22 cellular contexts compared by ENCODE assay signal in the genomic region with DNA sequence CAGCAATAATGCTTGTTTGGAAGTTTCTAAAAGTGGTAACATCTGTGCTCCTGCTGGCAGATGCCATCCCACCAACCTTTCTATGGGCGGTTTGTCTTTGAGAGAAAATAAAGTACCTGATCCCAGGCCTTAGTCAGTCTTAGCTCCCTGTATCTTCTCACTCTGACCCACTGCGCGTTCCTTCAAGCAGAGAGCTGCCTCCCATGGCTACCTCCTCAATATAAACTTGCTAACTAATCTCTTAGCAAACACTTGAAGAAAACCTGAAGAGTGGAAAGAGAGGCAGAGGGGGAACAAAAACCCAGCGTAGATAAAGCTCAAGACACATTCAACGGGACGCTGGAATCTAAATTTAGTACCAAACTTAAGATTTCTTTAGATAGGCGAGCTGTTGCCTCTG. TPM values are rescaled to one million over a fixed set of nuclear protein-coding genes. Genes with fewer than 3 reads are reported as not detected.
DNase-seq lines count a peak whose midpoint lies in the region; ATAC-seq and TF ChIP-seq lines count a peak whose summit lies in the region.
"Had no signal": no experiment of that assay in that cellular context is flagged by ENCODE, and none has a peak within 500 bp of the region (broad histone marks: within the 10 kb centered on the region; RNA-seq: fewer than 3 reads in every experiment).

No MANE protein-coding gene starts in this region.

- peak overlapping the region; percentile 4 to 77 (median 55) for H3K4me3 Mint-ChIP-seq in immature natural killer cell
- H3K4me3 Mint-ChIP-seq: activated CD4-positive, alpha-beta T cell treated with anti-CD3 and anti-CD28 coated beads, Interleukin-2, amount 10 ng/mL, durations not matched to agents 24 days and 14 days; CD4-positive, CD25-positive, alpha-beta regulatory T cell had no signal

- DNase-seq in heart left ventricle (no peak), left cardiac atrium (no peak), immature natural killer cell (no peak), psoas muscle (no peak), upper lobe of left lung (no peak), SJCRH30 (no peak), AML-193 (lab: John Stamatoyannopoulos, UW) (no peak)
- DNase-seq: activated CD4-positive, alpha-beta T cell treated with anti-CD3 and anti-CD28 coated beads, Interleukin-2, amount 10 ng/mL, durations not matched to agents 24 days and 14 days; activated CD8-positive, alpha-beta memory T cell treated with anti-CD3 and anti-CD28 coated beads, Interleukin-2, amount 50 U/mL, for 48 hours; aorta; CD4-positive, CD25-positive, alpha-beta regulatory T cell; colonic mucosa; erythroblast; glutamatergic neuron; midbrain; NCI-H1092; NCI-H69; occipital lobe; T-helper 9 cell had no signal

- H3K9me3 ChIP-seq in heart left ventricle (no peaks in the 10 kb centered on the region), psoas muscle (no peaks in the 10 kb centered on the region), upper lobe of left lung (no peaks in the 10 kb centered on the region), SJCRH30 (replicated peaks) (no peaks in the 10 kb centered on the region)
- H3K9me3 ChIP-seq: A549, colonic mucosa had no signal

- TF ChIP-seq CTCF in heart left ventricle (IDR thresholded peaks at IDR 0.05) = no peak
- TF ChIP-seq CTCF in psoas muscle (IDR thresholded peaks at IDR 0.05) = no peak
- no peak for TF ChIP-seq CTCF in upper lobe of left lung (IDR thresholded peaks at IDR 0.05)

- no peak for TF ChIP-seq EP300 in upper lobe of left lung (IDR thresholded peaks at IDR 0.05)

- ATAC-seq in heart left ventricle (no peak), left cardiac atrium (no peak), psoas muscle (no peak), upper lobe of left lung (ENCODE audit: low FRiP score in 2 of 2) (no peak), HG02840 (IDR thresholded peaks at IDR 0.05; ENCODE audit: low FRiP score, unreplicated experiment) (no peak)
- ATAC-seq: A549 had no signal

- TF ChIP-seq POLR2A in heart left ventricle (IDR thresholded peaks at IDR 0.05) (no peak), upper lobe of left lung (IDR thresholded peaks at IDR 0.05) (no peak)

- intact Hi-C loops in heart left ventricle (cut with DNase I) (no loop called here), left cardiac atrium (cut with DNase I) (loop anchor here in 1 of 2 donors (5.0 kb wide), 1 partner anchor 40 kb away; no protein-coding TSS in a partner anchor), psoas muscle (cut with DNase I) (no loop called here)

- no peaks in the 10 kb centered on the region for H3K9me3 Mint-ChIP-seq in immature natural killer cell
- H3K9me3 Mint-ChIP-seq: activated CD4-positive, alpha-beta T cell treated with anti-CD3 and anti-CD28 coated beads, Interleukin-2, amount 10 ng/mL, durations not matched to agents 24 days and 14 days; CD4-positive, CD25-positive, alpha-beta regulatory T cell had no signal

- H3K27ac Mint-ChIP-seq in immature natural killer cell = peak overlapping the region in 5 of 6 donors; percentile 96 to 100 (median 98)
- H3K27ac Mint-ChIP-seq: activated CD4-positive, alpha-beta T cell treated with anti-CD3 and anti-CD28 coated beads, Interleukin-2, amount 10 ng/mL, durations not matched to agents 24 days and 14 days; CD4-positive, CD25-positive, alpha-beta regulatory T cell had no signal

- peaks cover 2 to 28% (median 16%) of the 10 kb centered on the region in 3 donors for H3K27me3 Mint-ChIP-seq in immature natural killer cell (ENCODE audit: low read depth in 3 of 3)

- WGBS in heart left ventricle, 4 donors = 29 to 48% (median 45%) methylated on average over 7 of the region's 7 CpGs
- WGBS in psoas muscle, 3 donors = 54 to 78% (median 56%) methylated on average over 7 of the region's 7 CpGs
- WGBS in upper lobe of left lung, 2 donors = 49 to 59% methylated on average over 7 of the region's 7 CpGs

- H3K27me3 ChIP-seq in heart left ventricle = no peaks in the 10 kb centered on the region
- no peaks in the 10 kb centered on the region for H3K27me3 ChIP-seq in psoas muscle (ENCODE audit: insufficient read depth in 3 of 3, low read length in 2 of 3)
- no peaks in the 10 kb centered on the region for H3K27me3 ChIP-seq in upper lobe of left lung
- H3K27me3 ChIP-seq in SJCRH30 = no peaks in the 10 kb centered on the region

- H3K27ac ChIP-seq in heart left ventricle = peak overlapping the region; percentile 4 to 99 (median 94)
- H3K27ac ChIP-seq in psoas muscle = peak overlapping the region; percentile 26
- H3K27ac ChIP-seq in upper lobe of left lung = peak overlapping the region in 3 of 4 donors; percentile 2 to 99 (median 98)
- no peak overlapping the region for H3K27ac ChIP-seq in SJCRH30
- H3K27ac ChIP-seq: A549, colonic mucosa had no signal

- H3K4me1 ChIP-seq in heart left ventricle = peaks cover 6 to 90% (median 56%) of the 10 kb centered on the region in 12 donors
- H3K4me1 ChIP-seq in psoas muscle = peaks cover 38% of the 10 kb centered on the region
- peaks cover 29 to 48% (median 40%) of the 10 kb centered on the region in 4 donors for H3K4me1 ChIP-seq in upper lobe of left lung
- no peaks in the 10 kb centered on the region for H3K4me1 ChIP-seq in SJCRH30
- H3K4me1 ChIP-seq: colonic mucosa had no signal

- H3K4me1 Mint-ChIP-seq in immature natural killer cell = peaks cover 89 to 96% of the 10 kb centered on the region in 2 donors
- H3K4me1 Mint-ChIP-seq: CD4-positive, CD25-positive, alpha-beta regulatory T cell had no signal

- peaks cover 0 to 46% (median 0%) of the 10 kb centered on the region in 9 donors for H3K36me3 ChIP-seq in heart left ventricle
- no peaks in the 10 kb centered on the region for H3K36me3 ChIP-seq in psoas muscle (ENCODE audit: insufficient read depth in 1 of 2, low read depth in 1 of 2)
- peaks cover 0 to 3% (median 0%) of the 10 kb centered on the region in 4 donors for H3K36me3 ChIP-seq in upper lobe of left lung
- H3K36me3 ChIP-seq in SJCRH30 = peaks cover 39% of the 10 kb centered on the region
- H3K36me3 ChIP-seq: colonic mucosa had no signal

- peaks cover 17 to 28% (median 17%) of the 10 kb centered on the region in 3 donors for H3K36me3 Mint-ChIP-seq in immature natural killer cell
- H3K36me3 Mint-ChIP-seq: CD4-positive, CD25-positive, alpha-beta regulatory T cell had no signal

- H3K4me3 ChIP-seq in heart left ventricle (no peak overlapping the region), psoas muscle (no peak overlapping the region), upper lobe of left lung (no peak overlapping the region), SJCRH30 (no peak overlapping the region)
- H3K4me3 ChIP-seq: A549, colonic mucosa had no signal

RNA-seq across cellular contexts. Expression of a gene that starts 17.6 kb away (rescaled TPM):
- total RNA-seq in heart left ventricle = 100 to 1,000 TPM in 2 of 9 donors, 10 to 100 TPM in 7; 68.5 to 168 (median 86.3) TPM
- 10 to 100 TPM; 23.1 to 34.9 TPM for polyA plus RNA-seq in heart left ventricle
- total RNA-seq in left cardiac atrium = 100 to 1,000 TPM; 118 to 131 TPM
- 100 to 1,000 TPM in 1 of 3 donors, 10 to 100 TPM in 2; 56.5 to 115 (median 62.3) TPM for polyA plus RNA-seq in immature natural killer cell
- total RNA-seq in psoas muscle = 10 to 100 TPM; 23.3 to 48.7 (median 37.9) TPM
- 10 to 100 TPM; 11.6 to 18.1 (median 11.7) TPM for polyA plus RNA-seq in psoas muscle
- 100 to 1,000 TPM; 104 to 237 (median 148) TPM for total RNA-seq in upper lobe of left lung
- total RNA-seq in SJCRH30 (2014; rRNA removed; shearing (Covaris generic)) = 55.1 and 69.1 TPM in 2 replicates
- total RNA-seq: H1 had no signal
